In genomic region chr7:3092468-3092867, GRCh38 we compare ENCODE assay signal across 7 cellular contexts. TPM values are rescaled to one million over a fixed set of nuclear protein-coding genes. Genes with fewer than 3 reads are reported as not detected.
A peak's percentile ranks its signal among the peaks of the same experiment; 100 is the strongest.
DNase-seq lines count a peak whose midpoint lies in the region; ATAC-seq and TF ChIP-seq lines count a peak whose summit lies in the region.

No MANE protein-coding gene starts in this region.

- no peaks in the 10 kb centered on the region for H4K20me1 ChIP-seq in hepatocyte (ENCODE audit: insufficient read depth, poor library complexity, severe bottlenecking)

- no peaks in the 10 kb centered on the region for H3K27me3 ChIP-seq in transverse colon
- H3K27me3 ChIP-seq in hepatocyte, result no peaks in the 10 kb centered on the region

- no peaks in the 10 kb centered on the region for H3K9me2 ChIP-seq in hepatocyte (replicated peaks; ENCODE audit: insufficient read depth)

- H3K9me3 ChIP-seq in mucosa of descending colon, result no peaks in the 10 kb centered on the region
- H3K9me3 ChIP-seq in transverse colon, result no peaks in the 10 kb centered on the region
- no peaks in the 10 kb centered on the region for H3K9me3 ChIP-seq in hepatocyte (ENCODE audit: low read depth)

- H3K79me2 ChIP-seq in hepatocyte, result no peaks in the 10 kb centered on the region

- H2AFZ ChIP-seq in hepatocyte, result no peak overlapping the region

- H3K27ac ChIP-seq in transverse colon (peak overlapping the region in 2 of 4 donors; percentile 35 to 53), hepatocyte (no peak overlapping the region)

- TF ChIP-seq EP300 in transverse colon (IDR thresholded peaks at IDR 0.05; ENCODE audit: low read depth), result no peak

- H3K4me3 ChIP-seq in mucosa of descending colon, result no peak overlapping the region
- no peak overlapping the region for H3K4me3 ChIP-seq in transverse colon
- no peak overlapping the region for H3K4me3 ChIP-seq in hepatocyte

- TF ChIP-seq POLR2A in transverse colon (IDR thresholded peaks at IDR 0.05), result no peak

- no peak for TF ChIP-seq CTCF in mucosa of descending colon (IDR thresholded peaks at IDR 0.05)
- no peak for TF ChIP-seq CTCF in transverse colon (IDR thresholded peaks at IDR 0.05)
- no peak for TF ChIP-seq CTCF in hepatocyte (IDR thresholded peaks at IDR 0.05; ENCODE audit: poor library complexity)

- peak; percentile 87 for ATAC-seq in GM19438 (IDR thresholded peaks at IDR 0.05; ENCODE audit: low read depth, unreplicated experiment)
- ATAC-seq in HG03520 (IDR thresholded peaks at IDR 0.05; ENCODE audit: unreplicated experiment), result peak; percentile 80
- ATAC-seq in mucosa of descending colon, result peak; percentile 63

- in situ Hi-C loops in transverse colon (cut with MboI; ENCODE audit: low pct_ligation_motif_present in 1 of 4, low pct_unique_long_range_greater_than_20kb in 1 of 4, low sequenced_read_pairs in 3 of 4), result no loop called here

- H3K36me3 ChIP-seq in mucosa of descending colon (ENCODE audit: low read depth), result no peaks in the 10 kb centered on the region
- H3K36me3 ChIP-seq in transverse colon, result no peaks in the 10 kb centered on the region
- no peaks in the 10 kb centered on the region for H3K36me3 ChIP-seq in hepatocyte (replicated peaks; ENCODE audit: insufficient read depth, low read depth)

- no peak overlapping the region for H3K4me2 ChIP-seq in hepatocyte

- 48 to 60% methylated on average over 3 to 6 of the region's 6 CpGs for WGBS in transverse colon (ENCODE audit: low coverage in 1 of 2), 2 donors
- WGBS in hepatocyte (ENCODE audit: low lambda C conversion rate, missing lambda C conversion rate), result 94% methylated on average over 6 of the region's 6 CpGs

- peak; percentile 65 for DNase-seq in activated CD8-positive, alpha-beta memory T cell treated with anti-CD3 and anti-CD28 coated beads, Interleukin-2, amount 50 U/mL, for 4 hours
- DNase-seq in mucosa of descending colon, result peak; percentile 30 to 77 (median 43)
- peak; percentile 46 for DNase-seq in transverse colon
- DNase-seq in hepatocyte (ENCODE audit: low spot score), result no peak
- no peak for DNase-seq in kidney tubule cell (ENCODE audit: low spot score)

- intact Hi-C loops in mucosa of descending colon (cut with DNase I, micrococcal nuclease), result no loop called here
- intact Hi-C loops in transverse colon (cut with DNase I; ENCODE audit: low total_unique reads), result no loop called here

- H3K4me1 ChIP-seq in mucosa of descending colon (ENCODE audit: low read depth) (no peaks in the 10 kb centered on the region), transverse colon (peaks cover 0 to 8% (median 0%) of the 10 kb centered on the region in 4 donors), hepatocyte (ENCODE audit: insufficient read depth) (no peaks in the 10 kb centered on the region)

RNA-seq across cellular contexts. Expression of gene CARD11, which starts 48.8 kb away (rescaled TPM):
- 1 to 10 TPM; 1.6 to 3.2 (median 3.2) TPM for total RNA-seq in mucosa of descending colon
- total RNA-seq in transverse colon, result 10 to 100 TPM in 1 of 4 donors, 1 to 10 TPM in 2, under 1 TPM in 1; 0.96 to 47.5 (median 6.6) TPM
- 5.3 and 10.9 TPM in 2 replicates for total RNA-seq in hepatocyte
- polyA plus RNA-seq in hepatocyte, result 9.2 and 9.6 TPM in 2 replicates

Comparison
In these comparisons a context has a peak if more than half of its experiments do, and no peak if none do; other contexts are left out.
1. DNase-seq: peak in activated CD8-positive, alpha-beta memory T cell treated with anti-CD3 and anti-CD28 coated beads, Interleukin-2, amount 50 U/mL, for 4 hours (single experiment), mucosa of descending colon (3 of 3) and transverse colon (single experiment); none in hepatocyte (single experiment) and kidney tubule cell (single experiment).
2. Peak in every context shown above with its lines, with median percentiles within 50 percentile points of each other: ATAC-seq.